19 cellular contexts compared by ENCODE assay signal in genomic region chr10:130747359-130747758, GRCh38.
DNase-seq lines count a peak whose midpoint lies in the region; ATAC-seq and TF ChIP-seq lines count a peak whose summit lies in the region.
"Had no signal": no experiment of that assay in that cellular context is flagged by ENCODE, and none has a peak within 500 bp of the region (broad histone marks: within the 10 kb centered on the region; RNA-seq: fewer than 3 reads in every experiment).

No MANE protein-coding gene starts in this region.

- DNase-seq in NCI-H526 (lab: John Stamatoyannopoulos, UW) (peak; percentile 26 to 38), endothelial cell (ENCODE audit: low spot score) (no peak), sciatic nerve (ENCODE audit: low spot score) (peak; percentile 7), DMS 273 (lab: John Stamatoyannopoulos, UW; ENCODE audit: unreplicated experiment) (no peak), GM20000 (ENCODE audit: low spot score) (no peak)
- DNase-seq in activated CD8-positive, alpha-beta memory T cell treated with anti-CD3 and anti-CD28 coated beads for 24 hours = no peak
- DNase-seq: COR-L47, DMS153, GDM1, MM.1S, NCI-H1105, NCI-H2081 treated with DMSO at 0.1 percent for 48 hours, NCI-H510A, PC-3, SJCRH30 had no signal

- no peaks in the 10 kb centered on the region for H4K20me1 ChIP-seq in BLaER1

- H3K27ac Mint-ChIP-seq in endothelial cell (ENCODE audit: unreplicated experiment) = no peak overlapping the region
- H3K27ac Mint-ChIP-seq: GM23338 had no signal

- ATAC-seq in sciatic nerve = no peak
- ATAC-seq in GM21526 (IDR thresholded peaks at IDR 0.05; ENCODE audit: low FRiP score, unreplicated experiment) = no peak
- ATAC-seq: GM23338, HCT116, PC-3 had no signal

- intact Hi-C loops in sciatic nerve (cut with DNase I) = no loop called here

- peaks cover 36% of the 10 kb centered on the region for H3K4me1 ChIP-seq in BLaER1
- H3K4me1 ChIP-seq: SJCRH30 had no signal

- no peaks in the 10 kb centered on the region for H3K36me3 ChIP-seq in BLaER1
- H3K36me3 ChIP-seq: SJCRH30 had no signal

- H3K36me3 Mint-ChIP-seq in endothelial cell (ENCODE audit: low read depth, unreplicated experiment) = peaks cover 32% of the 10 kb centered on the region

- H3K4me3 Mint-ChIP-seq in endothelial cell (ENCODE audit: unreplicated experiment) = peak overlapping the region; percentile 4
- H3K4me3 Mint-ChIP-seq: GM23338 had no signal

- peak overlapping the region; percentile 3; the same call in 1 of the 2 replicates for H3K27ac ChIP-seq in BLaER1
- H3K27ac ChIP-seq: SJCRH30 had no signal

- H3K4me3 ChIP-seq in BLaER1 = no peak overlapping the region
- H3K4me3 ChIP-seq: GM23338, SJCRH30 had no signal

- no peaks in the 10 kb centered on the region for H3K9me3 ChIP-seq in BLaER1
- H3K9me3 ChIP-seq: SJCRH30 had no signal

- TF ChIP-seq CTCF in endothelial cell (IDR thresholded peaks at IDR 0.05; ENCODE audit: unreplicated experiment) (no peak), GM20000 (IDR thresholded peaks at IDR 0.05; ENCODE audit: extremely low read depth, missing control alignments) (no peak)

- H3K4me1 Mint-ChIP-seq in endothelial cell (ENCODE audit: unreplicated experiment) = no peaks in the 10 kb centered on the region

- H3K4me2 ChIP-seq in BLaER1 = peak overlapping the region; percentile 74
- H3K4me2 ChIP-seq: GM23338 had no signal

- no peaks in the 10 kb centered on the region for H3K27me3 ChIP-seq in BLaER1
- H3K27me3 ChIP-seq: SJCRH30 had no signal

- no peak overlapping the region for H3K9ac ChIP-seq in BLaER1

- H3K27me3 Mint-ChIP-seq in endothelial cell (ENCODE audit: unreplicated experiment) = peaks cover 20% of the 10 kb centered on the region

- H3K9me3 Mint-ChIP-seq in endothelial cell (ENCODE audit: unreplicated experiment) = peaks cover 62% of the 10 kb centered on the region

Comparison
In these comparisons a context has a peak if more than half of its experiments do, and no peak if none do; other contexts are left out.
1. DNase-seq: peak in NCI-H526 (2 of 2) and sciatic nerve (single experiment); none in endothelial cell (single experiment), DMS 273 (single experiment), GM20000 (single experiment) and activated CD8-positive, alpha-beta memory T cell treated with anti-CD3 and anti-CD28 coated beads for 24 hours (single experiment).